In the genomic region with DNA sequence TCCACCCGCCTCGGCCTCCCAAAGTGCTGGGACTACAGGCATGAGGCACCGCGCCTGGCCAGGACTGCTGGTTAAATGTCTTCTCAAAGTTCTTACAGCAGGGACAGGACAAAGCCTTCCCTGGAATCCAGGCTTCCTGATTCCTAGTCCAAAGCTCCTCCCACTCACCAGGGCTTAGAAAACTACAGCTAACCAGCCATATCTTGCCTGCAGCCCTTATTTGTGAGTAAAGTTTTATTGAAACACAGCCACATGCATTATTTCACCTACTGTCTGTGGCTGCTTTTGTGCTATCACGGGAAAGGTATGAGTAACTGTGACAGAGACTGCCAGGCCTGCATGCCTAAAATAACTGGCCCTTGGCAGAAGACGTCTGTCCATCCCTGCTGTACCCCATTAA, we compare ENCODE assay signal across 22 cellular contexts. TPM values are rescaled to one million over a fixed set of nuclear protein-coding genes. Genes with fewer than 3 reads are reported as not detected.
"Had no signal": no experiment of that assay in that cellular context is flagged by ENCODE, and none has a peak within 500 bp of the region (broad histone marks: within the 10 kb centered on the region; RNA-seq: fewer than 3 reads in every experiment).

No MANE protein-coding gene starts in this region.

- H3K4me3 ChIP-seq: adrenal gland, dorsolateral prefrontal cortex, hepatocyte, smooth muscle cell had no signal

- DNase-seq: activated CD4-positive, alpha-beta T cell treated with anti-CD3 and anti-CD28 coated beads for 1 hour; activated CD4-positive, alpha-beta T cell treated with anti-CD3 and anti-CD28 coated beads, Interleukin-2, amount 50 U/mL, for 4 hours; activated T-cell treated with anti-CD3 and anti-CD28 coated beads, Interleukin-2, amount 50 U/mL, for 1 hour; adrenal gland; dorsolateral prefrontal cortex; kidney; left ventricle myocardium superior; mesendoderm; nucleus accumbens; right cardiac atrium; stimulated activated CD4-positive, alpha-beta T cell treated with anti-CD3 and anti-CD28 coated beads, Interleukin-4, amount 100 ng/mL, for 4 hours; stimulated activated CD8-positive, alpha-beta memory T cell treated with anti-CD3 and anti-CD28 coated beads, Interleukin-4, amount 100 ng/mL, for 48 hours; stimulated activated naive CD4-positive, alpha-beta T cell treated with Interleukin-2 at 50 U/mL for 16 hours; T1000 had no signal

- H3K4me2 ChIP-seq: hepatocyte, smooth muscle cell had no signal

- H3K27me3 ChIP-seq: adrenal gland, dorsolateral prefrontal cortex, hepatocyte had no signal

- H3K4me1 ChIP-seq: adrenal gland had no signal

- H3K4me3 Mint-ChIP-seq: activated naive CD4-positive, alpha-beta T cell treated with anti-CD3 and anti-CD28 coated beads, Interleukin-2, amount 50 U/mL, for 24 hours; natural killer cell treated with Interleukin-12 subunit alpha and Interleukin-12 subunit beta and Interleukin-15 and Interleukin-18, amount 100 ng/mL, for 72 hours; type B pancreatic cell had no signal

- H2AFZ ChIP-seq: hepatocyte had no signal

- H3K9me3 ChIP-seq: adrenal gland had no signal

- H3K27ac ChIP-seq: adrenal gland, dorsolateral prefrontal cortex, hepatocyte had no signal

- ATAC-seq: esophagus mucosa; left ventricle myocardium superior; natural killer cell treated with Interleukin-12 subunit alpha and Interleukin-12 subunit beta and Interleukin-15 and Interleukin-18, amount 100 ng/mL, for 72 hours; right cardiac atrium had no signal

- H3K27me3 Mint-ChIP-seq: activated naive CD4-positive, alpha-beta T cell treated with anti-CD3 and anti-CD28 coated beads, Interleukin-2, amount 50 U/mL, for 24 hours; natural killer cell treated with Interleukin-12 subunit alpha and Interleukin-12 subunit beta and Interleukin-15 and Interleukin-18, amount 100 ng/mL, for 72 hours; progenitor cell of endocrine pancreas; type B pancreatic cell had no signal

- H3K4me1 Mint-ChIP-seq: activated naive CD4-positive, alpha-beta T cell treated with anti-CD3 and anti-CD28 coated beads, Interleukin-2, amount 50 U/mL, for 24 hours had no signal

- H3K9me3 Mint-ChIP-seq: activated naive CD4-positive, alpha-beta T cell treated with anti-CD3 and anti-CD28 coated beads, Interleukin-2, amount 50 U/mL, for 24 hours; natural killer cell treated with Interleukin-12 subunit alpha and Interleukin-12 subunit beta and Interleukin-15 and Interleukin-18, amount 100 ng/mL, for 72 hours; type B pancreatic cell had no signal

- H3K27ac Mint-ChIP-seq: activated naive CD4-positive, alpha-beta T cell treated with anti-CD3 and anti-CD28 coated beads, Interleukin-2, amount 50 U/mL, for 24 hours; natural killer cell treated with Interleukin-12 subunit alpha and Interleukin-12 subunit beta and Interleukin-15 and Interleukin-18, amount 100 ng/mL, for 72 hours; progenitor cell of endocrine pancreas; type B pancreatic cell had no signal

RNA-seq across cellular contexts. Expression of gene RNF186, which starts 39.8 kb away (rescaled TPM):
- total RNA-seq: adrenal gland; cardiac septum; dorsolateral prefrontal cortex; left ventricle myocardium superior; natural killer cell treated with Interleukin-12 subunit alpha and Interleukin-12 subunit beta and Interleukin-15 and Interleukin-18, amount 100 ng/mL, for 72 hours; progenitor cell of endocrine pancreas; right cardiac atrium; smooth muscle cell had no signal
- polyA plus RNA-seq: adrenal gland, right cardiac atrium, smooth muscle cell had no signal
